Comparison of ENCODE assay signal across 8 cellular contexts in genomic region chr19:35717665-35718344, GRCh38. TPM values are rescaled to one million over a fixed set of nuclear protein-coding genes. Genes with fewer than 3 reads are reported as not detected.
DNase-seq lines count a peak whose midpoint lies in the region; ATAC-seq, FAIRE-seq and TF ChIP-seq lines count a peak whose summit lies in the region.

TSS of gene KMT2B (plus strand) at chr19:35718003. CDS start at chr19:35718019, 16 bp downstream.

- TF ChIP-seq CTCF in OCI-LY7 (conservative IDR thresholded peaks at IDR 0.05; ENCODE audit: low read length) (no peak), choroid plexus epithelial cell (conservative IDR thresholded peaks at IDR 0.05; ENCODE audit: low read depth, low read length) (no peak), left lung (IDR thresholded peaks at IDR 0.05) (no peak)

- peaks cover 6% of the 10 kb centered on the region for H4K20me1 ChIP-seq in OCI-LY7 (ENCODE audit: insufficient read depth, low read length)

- POLR2A ChIA-PET in OCI-LY7 (lab: Charles Lee): interaction anchor here (1.1 kb wide), 1 partner anchor 26 kb away, joined by 3 read pairs; no protein-coding TSS in a partner anchor

- H3K36me3 ChIP-seq in OCI-LY7 (ENCODE audit: insufficient read depth, low read length) (peaks cover 31% of the 10 kb centered on the region), left lung (peaks cover 0 to 33% of the 10 kb centered on the region in 2 donors)

- H3K4me2 ChIP-seq in OCI-LY7 (ENCODE audit: low read length): peak within 1 kb of the TSS; percentile 91

- no peak for TF ChIP-seq POLR2A in GM12891 (IDR thresholded peaks at IDR 0.05; ENCODE audit: low read depth, low read length)

- peak within 1 kb of the TSS; percentile 80 for H3K4me3 ChIP-seq in OCI-LY7 (ENCODE audit: low read depth, low read length, poor library complexity, severe bottlenecking)
- peak within 1 kb of the TSS; percentile 85 for H3K4me3 ChIP-seq in choroid plexus epithelial cell (ENCODE audit: low read depth, low read length)
- peak within 1 kb of the TSS; percentile 81 to 95 for H3K4me3 ChIP-seq in left lung

- H3K4me1 ChIP-seq in OCI-LY7 (ENCODE audit: insufficient read depth, low read length, poor library complexity, severe bottlenecking) (peaks cover 45% of the 10 kb centered on the region), left lung (peaks cover 12 to 37% of the 10 kb centered on the region in 2 donors)

- H3K27ac ChIP-seq in OCI-LY7 (ENCODE audit: low read depth, low read length, poor library complexity, severe bottlenecking) (peak within 1 kb of the TSS; percentile 67), left lung (peak within 1 kb of the TSS; percentile 83 to 90), temporal lobe (ENCODE audit: low read depth, low read length) (peak within 1 kb of the TSS; percentile 88)

- ATAC-seq in HG02885 (IDR thresholded peaks at IDR 0.05; ENCODE audit: poor library complexity, unreplicated experiment) (peak; percentile 58), left lung (peak; percentile 69), HG03135 (IDR thresholded peaks at IDR 0.05; ENCODE audit: unreplicated experiment) (no peak)

- BruUV-seq in OCI-LY7 (replicated peaks; lab: Mats Ljungman, UMichigan): no TSS peak

- H3K9me3 ChIP-seq in OCI-LY7 (ENCODE audit: low read length) (no peaks in the 10 kb centered on the region), left lung (no peaks in the 10 kb centered on the region)

- H3K79me2 ChIP-seq in OCI-LY7 (ENCODE audit: insufficient read depth, low read depth, low read length): peaks cover 18% of the 10 kb centered on the region

- H3K27me3 ChIP-seq in left lung: no peaks in the 10 kb centered on the region

- no peak for FAIRE-seq in GM12891 (lab: Jason Lieb, UNC)

- DNase-seq in GM12891 (ENCODE audit: insufficient read length, low spot score): peak; percentile 99
- DNase-seq in OCI-LY7 (ENCODE audit: low spot score): no peak
- DNase-seq in choroid plexus epithelial cell (ENCODE audit: low read depth): no peak
- peak in 1 of 2 donors; percentile 98 for DNase-seq in left lung
- DNase-seq in NCI-H2081 treated with DMSO at 0.1 percent for 48 hours (lab: John Stamatoyannopoulos, UW): no peak

- CTCF ChIA-PET in OCI-LY7 (lab: Charles Lee; ENCODE audit: unreplicated experiment): no interaction called here

- intact Hi-C loops in OCI-LY7 (cut with micrococcal nuclease; ENCODE audit: unreplicated experiment): loop anchor here (1.0 to 5.0 kb wide), 7 partner anchors 19 to 213 kb away; partner anchors contain the start of genes HSPB6 and PROSER3
- intact Hi-C loops in left lung (cut with DNase I): no loop called here

- H2AFZ ChIP-seq in OCI-LY7 (ENCODE audit: low read length): peak within 1 kb of the TSS; percentile 27

- no peaks in the 10 kb centered on the region for H3K9me2 ChIP-seq in OCI-LY7 (ENCODE audit: insufficient read depth, low read length)

TF ChIP-seq in GM12891, 5 proteins besides CTCF, POLR2A, EP300 and RAD21:
- TF ChIP-seq SPI1 (IDR thresholded peaks at IDR 0.05; ENCODE audit: low read depth, low read length) (no peak), TAF1 (IDR thresholded peaks at IDR 0.05; ENCODE audit: low read depth, low read length) (no peak), POU2F2 (IDR thresholded peaks at IDR 0.05; ENCODE audit: low read depth, low read length) (no peak), PAX5 (IDR thresholded peaks at IDR 0.05; ENCODE audit: insufficient read depth, low read length, severe bottlenecking) (no peak), POLR2AphosphoS5 (IDR thresholded peaks at IDR 0.05; ENCODE audit: low read depth, low read length) (no peak)

RNA-seq across cellular contexts. Expression of gene KMT2B, which starts in this region (rescaled TPM):
- polyA plus RNA-seq in GM12891 (2012; ENCODE audit: low read depth, missing spikeins): 23.7 TPM
- total RNA-seq in OCI-LY7 (2014; rRNA removed; shearing (Covaris generic)): 18.0 and 25.2 TPM in 2 replicates
- total RNA-seq in OCI-LY7 (2022) (56.2 and 57.2 TPM in 2 replicates), left lung (10 to 100 TPM; 29.4 to 39.1 TPM), temporal lobe (11.6 TPM)
